Comparison of ENCODE assay signal across 1 cellular context in genomic region chr1:18794066-18794465, GRCh38.
TF ChIP-seq lines count a peak whose summit lies in the region.

No MANE protein-coding gene starts in this region.

TF ChIP-seq in HepG2, 621 proteins besides CTCF, POLR2A, EP300 and RAD21 (continued from another document):
- TF ChIP-seq BRF2 (CRISPR knock-in tag; IDR thresholded peaks at IDR 0.05) (no peak), HMGXB4 (CRISPR knock-in tag; IDR thresholded peaks at IDR 0.05; ENCODE audit: borderline replicate concordance in 1 of 2, low read depth in 1 of 2) (no peak), GRHL1 (CRISPR knock-in tag; conservative IDR thresholded peaks at IDR 0.05) (no peak), MED13 (CRISPR knock-in tag; IDR thresholded peaks at IDR 0.05) (no peak)
